27 cellular contexts compared by ENCODE assay signal in genomic region chr12:39646963-39647362, GRCh38. TPM values are rescaled to one million over a fixed set of nuclear protein-coding genes. Genes with fewer than 3 reads are reported as not detected.
"Had no signal": no experiment of that assay in that cellular context is flagged by ENCODE, and none has a peak within 500 bp of the region (broad histone marks: within the 10 kb centered on the region; RNA-seq: fewer than 3 reads in every experiment).

No MANE protein-coding gene starts in this region.

- H3K4me3 Mint-ChIP-seq: activated B cell treated with CpG ODN at 0.5 μM for 24 hours; activated CD4-positive, alpha-beta T cell treated with anti-CD3 and anti-CD28 coated beads for 36 hours; activated naive CD8-positive, alpha-beta T cell; activated T-cell treated with anti-CD3 and anti-CD28 coated beads, Interleukin-2, amount 50 U/mL, for 4 hours; central memory CD8-positive, alpha-beta T cell; effector memory CD8-positive, alpha-beta T cell; natural killer cell; stimulated activated memory B cell treated with anti-CD40 and anti-IgM and Interleukin-4, amounts not matched to agents 10 μg/mL and 1 μg/mL and 100 μg/mL, for 72 hours; T-helper 17 cell had no signal

- H3K4me1 ChIP-seq: adrenal gland, colonic mucosa, left lung, prostate gland, stomach, transverse colon had no signal

- H3K4me1 Mint-ChIP-seq: activated B cell treated with CpG ODN at 0.5 μM for 24 hours; central memory CD8-positive, alpha-beta T cell; natural killer cell; stimulated activated memory B cell treated with anti-CD40 and anti-IgM and Interleukin-4, amounts not matched to agents 10 μg/mL and 1 μg/mL and 100 μg/mL, for 72 hours; T-helper 17 cell had no signal

- FAIRE-seq: astrocyte, urothelium cell line had no signal

- H3K9me3 ChIP-seq: colonic mucosa, left lung, prostate gland, stomach, transverse colon had no signal

- H3K27me3 ChIP-seq: adrenal gland, colonic mucosa, dorsolateral prefrontal cortex, left lung, stomach, transverse colon had no signal

- H3K27me3 Mint-ChIP-seq: activated B cell treated with CpG ODN at 0.5 μM for 24 hours; activated CD4-positive, alpha-beta T cell treated with anti-CD3 and anti-CD28 coated beads for 36 hours; activated naive CD8-positive, alpha-beta T cell; central memory CD8-positive, alpha-beta T cell; effector memory CD8-positive, alpha-beta T cell; stimulated activated memory B cell treated with anti-CD40 and anti-IgM and Interleukin-4, amounts not matched to agents 10 μg/mL and 1 μg/mL and 100 μg/mL, for 72 hours; T-helper 17 cell had no signal

- H3K9me3 Mint-ChIP-seq: activated B cell treated with CpG ODN at 0.5 μM for 24 hours; activated T-cell treated with anti-CD3 and anti-CD28 coated beads, Interleukin-2, amount 50 U/mL, for 4 hours; activated T-helper 2 cell treated with anti-CD3 and anti-CD28 coated beads, Interferon-gamma antibody, Interleukin-2, Interleukin-4, amounts not matched to agents 10 μg/mL and 5 μg/mL and 100 μg/mL, durations not matched to agents 14 hours and 24 hours and 36 hours; central memory CD8-positive, alpha-beta T cell; effector memory CD8-positive, alpha-beta T cell; natural killer cell; stimulated activated memory B cell treated with anti-CD40 and anti-IgM and Interleukin-4, amounts not matched to agents 10 μg/mL and 1 μg/mL and 100 μg/mL, for 72 hours had no signal

- H3K36me3 ChIP-seq: adrenal gland, colonic mucosa, left lung, prostate gland, stomach, transverse colon had no signal

- H3K27ac ChIP-seq: adrenal gland, colonic mucosa, dorsolateral prefrontal cortex, left lung, prostate gland, stomach, transverse colon had no signal

- H3K4me3 ChIP-seq: adrenal gland, colonic mucosa, dorsolateral prefrontal cortex, left lung, prostate gland, stomach, transverse colon had no signal

- H3K36me3 Mint-ChIP-seq: activated naive CD8-positive, alpha-beta T cell; natural killer cell; stimulated activated memory B cell treated with anti-CD40 and anti-IgM and Interleukin-4, amounts not matched to agents 10 μg/mL and 1 μg/mL and 100 μg/mL, for 72 hours had no signal

- H3K27ac Mint-ChIP-seq: activated B cell treated with CpG ODN at 0.5 μM for 24 hours; activated CD4-positive, alpha-beta T cell treated with anti-CD3 and anti-CD28 coated beads for 36 hours; activated naive CD8-positive, alpha-beta T cell; activated T-helper 2 cell treated with anti-CD3 and anti-CD28 coated beads, Interferon-gamma antibody, Interleukin-2, Interleukin-4, amounts not matched to agents 10 μg/mL and 5 μg/mL and 100 μg/mL, durations not matched to agents 14 hours and 24 hours and 36 hours; natural killer cell; stimulated activated memory B cell treated with anti-CD40 and anti-IgM and Interleukin-4, amounts not matched to agents 10 μg/mL and 1 μg/mL and 100 μg/mL, for 72 hours; T-helper 17 cell had no signal

- DNase-seq: activated B cell treated with CpG ODN at 0.5 μM for 24 hours; activated CD4-positive, alpha-beta T cell treated with anti-CD3 and anti-CD28 coated beads for 36 hours; activated CD4-positive, alpha-beta T cell treated with anti-CD3 and anti-CD28 coated beads, Interleukin-2, amount 50 U/mL, for 4 hours; activated CD8-positive, alpha-beta memory T cell treated with anti-CD3 and anti-CD28 coated beads, Interleukin-2, amount 50 U/mL, for 48 hours; activated naive CD4-positive, alpha-beta T cell; activated T-cell treated with anti-CD3 and anti-CD28 coated beads, Interleukin-2, amount 50 U/mL, for 4 hours; adrenal gland; colonic mucosa; dorsolateral prefrontal cortex; effector memory CD8-positive, alpha-beta T cell; left lung; midbrain; natural killer cell; stimulated activated CD4-positive, alpha-beta T cell treated with anti-CD3 and anti-CD28 coated beads, Interleukin-2, amount 100 ng/mL, for 24 hours; stomach; SW 1271; T-helper 17 cell; transverse colon had no signal

- ATAC-seq: activated CD4-positive, alpha-beta T cell treated with anti-CD3 and anti-CD28 coated beads for 36 hours; activated T-cell treated with anti-CD3 and anti-CD28 coated beads, Interleukin-2, amount 50 U/mL, for 4 hours; effector memory CD8-positive, alpha-beta T cell; left lung; natural killer cell; stimulated activated memory B cell treated with anti-CD40 and anti-IgM and Interleukin-4, amounts not matched to agents 10 μg/mL and 1 μg/mL and 100 μg/mL, for 72 hours; T-helper 17 cell had no signal

RNA-seq across cellular contexts. Expression of gene ABCD2, which starts 27.4 kb away (rescaled TPM):
- total RNA-seq: kidney epithelial cell, osteocyte had no signal
